Comparison of ENCODE assay signal across 8 cellular contexts in genomic region chr10:23096814-23097549, GRCh38. TPM values are rescaled to one million over a fixed set of nuclear protein-coding genes. Genes with fewer than 3 reads are reported as not detected.
DNase-seq lines count a peak whose midpoint lies in the region; TF ChIP-seq lines count a peak whose summit lies in the region.

No MANE protein-coding gene starts in this region.

- peak; percentile 82 for DNase-seq in AG09309 (ENCODE audit: low read depth)
- DNase-seq in HT-29 (ENCODE audit: low spot score), result peak; percentile 6
- DNase-seq in activated T-helper 1 cell treated with anti-CD3 and anti-CD28 coated beads, Interleukin-12 subunit alpha, Interleukin-12 subunit beta, Interleukin-2, Interleukin-4 antibody, amounts not matched to agents 30 ng/mL and 10 ng/mL and 1 ng/mL, durations not matched to agents 14 hours and 24 hours and 36 hours (ENCODE audit: low spot score), result no peak
- peak in 1 of 2 donors; percentile 28 for DNase-seq in tibial artery
- no peak for DNase-seq in Peyer's patch
- DNase-seq in glomerular visceral epithelial cell (ENCODE audit: extremely low spot score), result no peak
- no peak for DNase-seq in effector CD8-positive, alpha-beta T cell (lab: John Stamatoyannopoulos, UW)

- H3K4me1 Mint-ChIP-seq in activated T-helper 1 cell treated with anti-CD3 and anti-CD28 coated beads, Interleukin-12 subunit alpha, Interleukin-12 subunit beta, Interleukin-2, Interleukin-4 antibody, amounts not matched to agents 30 ng/mL and 10 ng/mL and 1 ng/mL, durations not matched to agents 14 hours and 24 hours and 36 hours (ENCODE audit: low read depth), result peaks cover 46% of the 10 kb centered on the region

- H3K36me3 ChIP-seq in iPS-20b (ENCODE audit: insufficient read depth, low read depth, low read length) (no peaks in the 10 kb centered on the region), tibial artery (no peaks in the 10 kb centered on the region), Peyer's patch (no peaks in the 10 kb centered on the region)

- no peak overlapping the region; the same call in 1 of the 2 replicates for H3K4me3 ChIP-seq in AG09309 (ENCODE audit: control insufficient read depth, low read depth, low read length)
- peak overlapping the region; percentile 81 for H3K4me3 ChIP-seq in iPS-20b (ENCODE audit: low read length)
- peak overlapping the region; percentile 92 to 96 for H3K4me3 ChIP-seq in tibial artery
- H3K4me3 ChIP-seq in Peyer's patch, result peak overlapping the region in 2 of 4 donors; percentile 89 to 99

- H3K27me3 ChIP-seq in iPS-20b (ENCODE audit: insufficient read depth, low read length) (no peaks in the 10 kb centered on the region), tibial artery (no peaks in the 10 kb centered on the region), Peyer's patch (no peaks in the 10 kb centered on the region)

- peak overlapping the region; percentile 31 for H3K27ac Mint-ChIP-seq in activated T-helper 1 cell treated with anti-CD3 and anti-CD28 coated beads, Interleukin-12 subunit alpha, Interleukin-12 subunit beta, Interleukin-2, Interleukin-4 antibody, amounts not matched to agents 30 ng/mL and 10 ng/mL and 1 ng/mL, durations not matched to agents 14 hours and 24 hours and 36 hours

- H3K9me3 ChIP-seq in iPS-20b (ENCODE audit: insufficient read depth, low read depth, low read length) (peaks cover 5% of the 10 kb centered on the region; the same call in 1 of the 2 replicates), tibial artery (peaks cover 0 to 6% (median 0%) of the 10 kb centered on the region in 3 donors), Peyer's patch (no peaks in the 10 kb centered on the region)

- H3K4me1 ChIP-seq in iPS-20b (ENCODE audit: insufficient read depth, low read length) (peaks cover 15% of the 10 kb centered on the region; the same call in 1 of the 2 replicates), tibial artery (peaks cover 6 to 23% (median 13%) of the 10 kb centered on the region in 4 donors), Peyer's patch (peaks cover 0 to 23% (median 4%) of the 10 kb centered on the region in 4 donors)

- peak overlapping the region; percentile 92 for H3K4me3 Mint-ChIP-seq in activated T-helper 1 cell treated with anti-CD3 and anti-CD28 coated beads, Interleukin-12 subunit alpha, Interleukin-12 subunit beta, Interleukin-2, Interleukin-4 antibody, amounts not matched to agents 30 ng/mL and 10 ng/mL and 1 ng/mL, durations not matched to agents 14 hours and 24 hours and 36 hours

- TF ChIP-seq CTCF in AG09309 (IDR thresholded peaks at IDR 0.05; ENCODE audit: control insufficient read depth, insufficient read depth, low read depth, low read length, missing control alignments) (no peak), tibial artery (IDR thresholded peaks at IDR 0.05) (no peak), Peyer's patch (IDR thresholded peaks at IDR 0.05) (no peak)

- no peak overlapping the region; the same call in 1 of the 2 replicates for H3K9ac ChIP-seq in iPS-20b (ENCODE audit: low read depth, low read length)

- H3K27ac ChIP-seq in iPS-20b (ENCODE audit: low read length) (no peak overlapping the region), tibial artery (peak overlapping the region; percentile 93 to 96), Peyer's patch (peak overlapping the region in 2 of 4 donors; percentile 97 to 99)

- H3K27me3 Mint-ChIP-seq in activated T-helper 1 cell treated with anti-CD3 and anti-CD28 coated beads, Interleukin-12 subunit alpha, Interleukin-12 subunit beta, Interleukin-2, Interleukin-4 antibody, amounts not matched to agents 30 ng/mL and 10 ng/mL and 1 ng/mL, durations not matched to agents 14 hours and 24 hours and 36 hours (ENCODE audit: insufficient read depth), result peaks cover 2% of the 10 kb centered on the region

- H3K9me3 Mint-ChIP-seq in activated T-helper 1 cell treated with anti-CD3 and anti-CD28 coated beads, Interleukin-12 subunit alpha, Interleukin-12 subunit beta, Interleukin-2, Interleukin-4 antibody, amounts not matched to agents 30 ng/mL and 10 ng/mL and 1 ng/mL, durations not matched to agents 14 hours and 24 hours and 36 hours, result peaks cover 9% of the 10 kb centered on the region

- peaks cover 5% of the 10 kb centered on the region for H3K36me3 Mint-ChIP-seq in activated T-helper 1 cell treated with anti-CD3 and anti-CD28 coated beads, Interleukin-12 subunit alpha, Interleukin-12 subunit beta, Interleukin-2, Interleukin-4 antibody, amounts not matched to agents 30 ng/mL and 10 ng/mL and 1 ng/mL, durations not matched to agents 14 hours and 24 hours and 36 hours (ENCODE audit: low read depth)

- no peak for TF ChIP-seq POLR2A in Peyer's patch (IDR thresholded peaks at IDR 0.05)

- intact Hi-C loops in activated T-helper 1 cell treated with anti-CD3 and anti-CD28 coated beads, Interleukin-12 subunit alpha, Interleukin-12 subunit beta, Interleukin-2, Interleukin-4 antibody, amounts not matched to agents 30 ng/mL and 10 ng/mL and 1 ng/mL, durations not matched to agents 14 hours and 24 hours and 36 hours (cut with micrococcal nuclease), result loop anchor here (1.0 to 10.0 kb wide), 8 partner anchors 271 to 1602 kb away; partner anchors contain the start of gene SPAG6
- intact Hi-C loops in tibial artery (cut with DNase I; ENCODE audit: low total_unique reads), result loop anchor here (5.0 to 10.0 kb wide), 2 partner anchors 340 to 382 kb away; partner anchors contain the start of genes OTUD1 and PIP4K2A

RNA-seq across cellular contexts. Expression of gene MSRB2, which starts 1.6 kb away (rescaled TPM):
- total RNA-seq in HT-29 (2014; rRNA removed; shearing (Covaris generic)), result 24.3 and 24.7 TPM in 2 replicates
- 3.0 and 4.0 TPM in 2 replicates for total RNA-seq in activated T-helper 1 cell treated with anti-CD3 and anti-CD28 coated beads, Interleukin-12 subunit alpha, Interleukin-12 subunit beta, Interleukin-2, Interleukin-4 antibody, amounts not matched to agents 30 ng/mL and 10 ng/mL and 1 ng/mL, durations not matched to agents 14 hours and 24 hours and 36 hours
- 10 to 100 TPM in 3 of 4 donors, 1 to 10 TPM in 1; 9.1 to 17.6 (median 13.8) TPM for total RNA-seq in Peyer's patch

Comparison
In these comparisons a context has a peak if more than half of its experiments do, and no peak if none do; other contexts are left out.
1. DNase-seq: peak in AG09309 (single experiment) and HT-29 (single experiment); none in activated T-helper 1 cell treated with anti-CD3 and anti-CD28 coated beads, Interleukin-12 subunit alpha, Interleukin-12 subunit beta, Interleukin-2, Interleukin-4 antibody, amounts not matched to agents 30 ng/mL and 10 ng/mL and 1 ng/mL, durations not matched to agents 14 hours and 24 hours and 36 hours (single experiment), Peyer's patch (0 of 3), glomerular visceral epithelial cell (single experiment) and effector CD8-positive, alpha-beta T cell (single experiment).